Comparison of ENCODE assay signal across 17 cellular contexts in the genomic region with DNA sequence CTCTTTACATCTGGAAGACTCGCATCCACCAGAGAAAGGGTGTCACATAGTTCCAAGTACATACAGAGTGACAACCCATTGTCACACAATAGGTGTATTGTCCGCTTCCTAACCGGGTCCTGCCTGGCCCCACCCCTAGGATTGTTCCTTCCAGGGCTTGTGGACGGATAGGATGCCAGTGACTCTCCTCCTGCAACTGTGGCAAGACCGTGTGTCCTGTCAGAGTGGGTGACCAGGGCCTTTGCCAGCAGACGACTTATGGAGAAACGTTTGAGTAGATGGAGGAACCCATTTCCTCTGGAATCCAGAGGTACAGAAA.
DNase-seq lines count a peak whose midpoint lies in the region; ATAC-seq and TF ChIP-seq lines count a peak whose summit lies in the region.
"Had no signal": no experiment of that assay in that cellular context is flagged by ENCODE, and none has a peak within 500 bp of the region (broad histone marks: within the 10 kb centered on the region; RNA-seq: fewer than 3 reads in every experiment).

No MANE protein-coding gene starts in this region.

- peak overlapping the region in 6 of 7 donors; percentile 19 to 82 (median 59) for H3K27ac Mint-ChIP-seq in CD14-positive monocyte
- peak overlapping the region; percentile 84 for H3K27ac Mint-ChIP-seq in dendritic cell treated with granulocyte-macrophage colony-stimulating factor and Interleukin-4, amounts not matched to agents 40 ng/mL and 50 ng/mL, for 4 days
- H3K27ac Mint-ChIP-seq in stimulated activated memory B cell treated with anti-CD40 and anti-IgM and Interleukin-4, amounts not matched to agents 10 μg/mL and 1 μg/mL and 100 μg/mL, for 72 hours = peak overlapping the region; percentile 87

- TF ChIP-seq CTCF in CD14-positive monocyte (IDR thresholded peaks at IDR 0.05) (no peak), OCI-LY1 (IDR thresholded peaks at IDR 0.05; ENCODE audit: low read length) (no peak), esophagus squamous epithelium (IDR thresholded peaks at IDR 0.05) (no peak), testis (IDR thresholded peaks at IDR 0.05) (no peak)

- no peaks in the 10 kb centered on the region for H3K27me3 ChIP-seq in OCI-LY1 (ENCODE audit: insufficient read depth, low read length)
- H3K27me3 ChIP-seq in esophagus squamous epithelium = no peaks in the 10 kb centered on the region
- no peaks in the 10 kb centered on the region for H3K27me3 ChIP-seq in testis
- H3K27me3 ChIP-seq: BE2C had no signal

- 76 to 77% methylated on average over 7 of the region's 7 CpGs for WGBS in esophagus squamous epithelium, 2 donors
- WGBS in testis, 2 donors = 74 to 81% methylated on average over 7 of the region's 7 CpGs

- DNase-seq in CD14-positive monocyte (ENCODE audit: low spot score) (no peak), esophagus squamous epithelium (lab: John Stamatoyannopoulos, UW) (no peak), testis (no peak)
- DNase-seq in stimulated activated naive CD4-positive, alpha-beta T cell treated with Interleukin-2 at 50 U/mL for 16 hours (lab: John Stamatoyannopoulos, UW) = no peak
- DNase-seq: ACHN, BE2C, COR-L47, DMS153, MV-4-11, NCI-H1417 treated with DMSO at 0.1 percent for 48 hours, NCI-H524, PC-3 had no signal

- H3K36me3 Mint-ChIP-seq in CD14-positive monocyte = peaks cover 3 to 50% of the 10 kb centered on the region in 2 donors
- H3K36me3 Mint-ChIP-seq in dendritic cell treated with granulocyte-macrophage colony-stimulating factor and Interleukin-4, amounts not matched to agents 40 ng/mL and 50 ng/mL, for 4 days (ENCODE audit: low read depth) = peaks cover 34% of the 10 kb centered on the region
- H3K36me3 Mint-ChIP-seq in stimulated activated memory B cell treated with anti-CD40 and anti-IgM and Interleukin-4, amounts not matched to agents 10 μg/mL and 1 μg/mL and 100 μg/mL, for 72 hours = peaks cover 7% of the 10 kb centered on the region

- H3K27me3 Mint-ChIP-seq in CD14-positive monocyte (ENCODE audit: low read depth in 3 of 3) = peaks cover 0 to 4% (median 2%) of the 10 kb centered on the region in 3 donors
- no peaks in the 10 kb centered on the region for H3K27me3 Mint-ChIP-seq in dendritic cell treated with granulocyte-macrophage colony-stimulating factor and Interleukin-4, amounts not matched to agents 40 ng/mL and 50 ng/mL, for 4 days
- H3K27me3 Mint-ChIP-seq in stimulated activated memory B cell treated with anti-CD40 and anti-IgM and Interleukin-4, amounts not matched to agents 10 μg/mL and 1 μg/mL and 100 μg/mL, for 72 hours = no peaks in the 10 kb centered on the region

- no peak for TF ChIP-seq POLR2A in esophagus squamous epithelium (IDR thresholded peaks at IDR 0.05)
- no peak for TF ChIP-seq POLR2A in testis (IDR thresholded peaks at IDR 0.05)

- no peak overlapping the region for H3K9ac ChIP-seq in OCI-LY1 (ENCODE audit: low read length)

- no peak for ATAC-seq in stimulated activated memory B cell treated with anti-CD40 and anti-IgM and Interleukin-4, amounts not matched to agents 10 μg/mL and 1 μg/mL and 100 μg/mL, for 72 hours
- no peak for ATAC-seq in GM21717 (IDR thresholded peaks at IDR 0.05; ENCODE audit: unreplicated experiment)
- ATAC-seq: PC-3 had no signal

- peaks cover 52% of the 10 kb centered on the region for H3K4me1 Mint-ChIP-seq in CD14-positive monocyte
- peaks cover 88% of the 10 kb centered on the region for H3K4me1 Mint-ChIP-seq in dendritic cell treated with granulocyte-macrophage colony-stimulating factor and Interleukin-4, amounts not matched to agents 40 ng/mL and 50 ng/mL, for 4 days (ENCODE audit: low read depth)
- H3K4me1 Mint-ChIP-seq in stimulated activated memory B cell treated with anti-CD40 and anti-IgM and Interleukin-4, amounts not matched to agents 10 μg/mL and 1 μg/mL and 100 μg/mL, for 72 hours = peaks cover 82% of the 10 kb centered on the region

- H3K36me3 ChIP-seq in OCI-LY1 (ENCODE audit: insufficient read depth, low read length) = peaks cover 12% of the 10 kb centered on the region; the same call in 1 of the 2 replicates
- no peaks in the 10 kb centered on the region for H3K36me3 ChIP-seq in esophagus squamous epithelium
- H3K36me3 ChIP-seq in testis (ENCODE audit: low read depth, missing control alignments) = no peaks in the 10 kb centered on the region
- H3K36me3 ChIP-seq: BE2C, HAP-1 had no signal

- H3K9me3 ChIP-seq in OCI-LY1 (ENCODE audit: low read length) = no peaks in the 10 kb centered on the region
- no peaks in the 10 kb centered on the region for H3K9me3 ChIP-seq in esophagus squamous epithelium
- H3K9me3 ChIP-seq in testis = no peaks in the 10 kb centered on the region
- H3K9me3 ChIP-seq: BE2C had no signal

- intact Hi-C loops in CD14-positive monocyte (cut with micrococcal nuclease) (no loop called here), esophagus squamous epithelium (cut with DNase I) (no loop called here), testis (cut with DNase I; ENCODE audit: low total_unique reads) (no loop called here)
- intact Hi-C loops in dendritic cell treated with granulocyte-macrophage colony-stimulating factor and Interleukin-4, amounts not matched to agents 40 ng/mL and 50 ng/mL, for 4 days (cut with micrococcal nuclease) = loop anchor here (5.0 kb wide), 1 partner anchor 88 kb away; no protein-coding TSS in a partner anchor

- no peaks in the 10 kb centered on the region for H3F3A ChIP-seq in OCI-LY1 (ENCODE audit: insufficient read depth, low read length)

- H2AFZ ChIP-seq in OCI-LY1 (ENCODE audit: low read length) = no peak overlapping the region

- H3K9me3 Mint-ChIP-seq in CD14-positive monocyte = no peaks in the 10 kb centered on the region
- H3K9me3 Mint-ChIP-seq in dendritic cell treated with granulocyte-macrophage colony-stimulating factor and Interleukin-4, amounts not matched to agents 40 ng/mL and 50 ng/mL, for 4 days = no peaks in the 10 kb centered on the region
- H3K9me3 Mint-ChIP-seq in stimulated activated memory B cell treated with anti-CD40 and anti-IgM and Interleukin-4, amounts not matched to agents 10 μg/mL and 1 μg/mL and 100 μg/mL, for 72 hours = no peaks in the 10 kb centered on the region

- no peak overlapping the region for H3K4me2 ChIP-seq in OCI-LY1 (ENCODE audit: low read length)

- H3K9me2 ChIP-seq in OCI-LY1 (ENCODE audit: low read depth, low read length) = no peaks in the 10 kb centered on the region

- H3K27ac ChIP-seq in OCI-LY1 (ENCODE audit: low read depth, low read length, poor library complexity, severe bottlenecking) (peak overlapping the region; percentile 8), esophagus squamous epithelium (no peak overlapping the region), testis (no peak overlapping the region)

- H3K4me3 ChIP-seq in OCI-LY1 (ENCODE audit: low read depth, low read length, poor library complexity, severe bottlenecking) (no peak overlapping the region), esophagus squamous epithelium (no peak overlapping the region), testis (no peak overlapping the region)
- H3K4me3 ChIP-seq: HAP-1 had no signal

- no peaks in the 10 kb centered on the region for H3K79me2 ChIP-seq in OCI-LY1 (ENCODE audit: insufficient read depth, low read length)

- peaks cover 39% of the 10 kb centered on the region for H3K4me1 ChIP-seq in OCI-LY1 (ENCODE audit: insufficient read depth, low read length, severe bottlenecking)
- H3K4me1 ChIP-seq in esophagus squamous epithelium = peaks cover 0 to 45% (median 3%) of the 10 kb centered on the region in 3 donors
- H3K4me1 ChIP-seq in testis = no peaks in the 10 kb centered on the region
- H3K4me1 ChIP-seq: BE2C, HAP-1 had no signal

- H4K20me1 ChIP-seq in OCI-LY1 (ENCODE audit: insufficient read depth, low read length) = no peaks in the 10 kb centered on the region

- H3K4me3 Mint-ChIP-seq in CD14-positive monocyte = peak overlapping the region in 1 of 2 donors; percentile 65
- H3K4me3 Mint-ChIP-seq in dendritic cell treated with granulocyte-macrophage colony-stimulating factor and Interleukin-4, amounts not matched to agents 40 ng/mL and 50 ng/mL, for 4 days = no peak overlapping the region
- no peak overlapping the region for H3K4me3 Mint-ChIP-seq in stimulated activated memory B cell treated with anti-CD40 and anti-IgM and Interleukin-4, amounts not matched to agents 10 μg/mL and 1 μg/mL and 100 μg/mL, for 72 hours
